ENCODE assay signal across 30 cellular contexts in the genomic region with DNA sequence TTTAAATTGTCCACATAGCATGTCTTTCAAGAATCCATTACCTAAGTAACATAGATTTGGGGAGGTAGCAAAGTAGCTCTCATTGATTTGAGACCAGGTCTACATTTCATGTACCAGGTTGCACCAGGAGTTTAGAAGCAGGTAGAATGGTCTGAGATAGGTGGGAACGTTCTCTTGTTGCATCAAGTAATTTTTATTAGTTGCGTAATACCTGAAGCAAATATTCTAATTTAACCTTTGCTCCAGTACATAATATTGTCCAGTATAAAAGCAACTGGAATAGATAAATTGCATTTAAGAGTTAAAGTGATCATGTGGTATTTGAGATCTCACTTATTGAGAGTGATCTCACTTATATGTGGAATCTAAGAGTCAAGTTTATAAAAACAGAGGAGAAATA.
"Had no signal": no experiment of that assay in that cellular context is flagged by ENCODE, and none has a peak within 500 bp of the region (broad histone marks: within the 10 kb centered on the region; RNA-seq: fewer than 3 reads in every experiment).

No MANE protein-coding gene starts in this region.

- H3K27me3 ChIP-seq: neutrophil, ovary, spleen, suprapubic skin, testis, tibial artery, transverse colon, upper lobe of right lung, uterus had no signal

- H3K27ac ChIP-seq: neutrophil, ovary, parathyroid adenoma, psoas muscle, skin epidermis, spleen, suprapubic skin, testis, tibial artery, transverse colon, upper lobe of right lung, uterus had no signal

- H3K9ac ChIP-seq: parathyroid adenoma had no signal

- H3K36me3 ChIP-seq: neutrophil, ovary, spleen, suprapubic skin, tibial artery, transverse colon, upper lobe of right lung, uterus had no signal

- H3K4me1 ChIP-seq: parathyroid adenoma, psoas muscle, spleen, suprapubic skin, testis, tibial artery, transverse colon, upper lobe of right lung, uterus had no signal

- H3K4me2 ChIP-seq: smooth muscle cell had no signal

- H2AFZ ChIP-seq: parathyroid adenoma had no signal

- H3K79me2 ChIP-seq: parathyroid adenoma had no signal

- ATAC-seq: naive thymus-derived CD8-positive, alpha-beta T cell; natural killer cell treated with Interleukin-12 subunit alpha and Interleukin-12 subunit beta and Interleukin-15 and Interleukin-18, amount 100 ng/mL, for 72 hours; psoas muscle; right cardiac atrium; sciatic nerve; stimulated activated memory B cell treated with anti-CD40 and anti-IgM and Interleukin-4, amounts not matched to agents 10 μg/mL and 1 μg/mL and 100 μg/mL, for 72 hours; stimulated activated naive CD8-positive, alpha-beta T cell treated with anti-CD3 and anti-CD28 coated beads, Interleukin-15, amount 100 ng/mL, for 72 hours; stimulated activated naive CD8-positive, alpha-beta T cell treated with anti-CD3 and anti-CD28 coated beads, Interleukin-15, Interleukin-2, amounts not matched to agents 100 U/mL and 50 U/mL, for 24 hours; upper lobe of right lung had no signal

- DNase-seq: naive thymus-derived CD8-positive, alpha-beta T cell; nephron progenitor cell; nucleus accumbens; ovary; posterior cingulate gyrus; psoas muscle; right cardiac atrium; spleen; stimulated activated CD4-positive, alpha-beta T cell treated with anti-CD3 and anti-CD28 coated beads, Interleukin-12 subunit alpha, Interleukin-12 subunit beta, amount 100 ng/mL, for 4 hours; stimulated activated CD4-positive, alpha-beta T cell treated with anti-CD3 and anti-CD28 coated beads, Interleukin-1b, Interleukin-23, amount 100 ng/mL, for 48 hours; stimulated activated CD4-positive, alpha-beta T cell treated with anti-CD3 and anti-CD28 coated beads, Interleukin-4, amount 100 ng/mL, for 1 hour; stimulated activated CD4-positive, alpha-beta T cell treated with anti-CD3 and anti-CD28 coated beads, Interleukin-4, amount 100 ng/mL, for 4 hours; stimulated activated CD8-positive, alpha-beta memory T cell treated with anti-CD3 and anti-CD28 coated beads, Interleukin-4, amount 100 ng/mL, for 48 hours; stimulated activated naive CD4-positive, alpha-beta T cell; stimulated activated naive CD8-positive, alpha-beta T cell treated with anti-CD3 and anti-CD28 coated beads, Interleukin-15, amount 100 ng/mL, for 72 hours; stimulated activated naive CD8-positive, alpha-beta T cell treated with anti-CD3 and anti-CD28 coated beads, Interleukin-15, Interleukin-2, amounts not matched to agents 100 U/mL and 50 U/mL, for 24 hours; substantia nigra; testis; tibial artery; transverse colon; upper lobe of right lung; uterus had no signal

- H3K4me3 ChIP-seq: ovary, psoas muscle, skin epidermis, smooth muscle cell, spleen, suprapubic skin, testis, tibial artery, transverse colon, upper lobe of right lung, uterus had no signal

- H3K9me3 ChIP-seq: neutrophil, ovary, psoas muscle, spleen, testis, tibial artery, transverse colon, upper lobe of right lung, uterus had no signal
